ENCODE assay signal across 16 cellular contexts in the genomic region with DNA sequence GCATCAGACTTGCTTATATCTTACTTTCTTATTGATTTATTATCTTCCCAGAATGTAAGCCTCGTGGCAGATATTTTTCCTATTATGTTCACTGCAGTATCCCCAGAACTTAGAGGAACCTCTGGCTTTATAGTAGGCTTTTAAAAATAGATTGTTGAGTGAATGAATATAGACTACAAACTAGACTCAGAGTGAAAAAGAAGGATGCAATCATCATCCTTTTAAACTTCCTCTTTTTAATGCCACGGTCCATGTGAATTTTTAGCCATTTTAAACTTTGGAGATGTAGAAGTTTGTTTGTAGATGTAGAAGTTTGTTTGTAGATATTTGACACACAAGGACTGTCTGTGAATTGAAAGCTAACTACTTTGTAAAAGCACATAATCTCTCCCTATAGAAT. TPM values are rescaled to one million over a fixed set of nuclear protein-coding genes. Genes with fewer than 3 reads are reported as not detected.
"Had no signal": no experiment of that assay in that cellular context is flagged by ENCODE, and none has a peak within 500 bp of the region (broad histone marks: within the 10 kb centered on the region; RNA-seq: fewer than 3 reads in every experiment).

No MANE protein-coding gene starts in this region.

- H3K27ac Mint-ChIP-seq: activated CD4-positive, alpha-beta T cell treated with anti-CD3 and anti-CD28 coated beads, Interleukin-2, amount 10 ng/mL, durations not matched to agents 24 days and 14 days; activated CD8-positive, alpha-beta T cell treated with anti-CD3 and anti-CD28 coated beads, Interleukin-2, amount 10 ng/mL, durations not matched to agents 7 days and 5 days; activated naive CD8-positive, alpha-beta T cell; brain; naive thymus-derived CD4-positive, alpha-beta T cell had no signal

- H3K36me3 Mint-ChIP-seq: naive thymus-derived CD4-positive, alpha-beta T cell had no signal

- ATAC-seq: activated CD8-positive, alpha-beta T cell treated with anti-CD3 and anti-CD28 coated beads, Interleukin-2, amount 10 ng/mL, durations not matched to agents 7 days and 5 days; left lobe of liver; mucosa of descending colon; naive thymus-derived CD4-positive, alpha-beta T cell had no signal

- H3K27me3 Mint-ChIP-seq: activated naive CD8-positive, alpha-beta T cell; brain had no signal

- H3K4me3 Mint-ChIP-seq: activated CD4-positive, alpha-beta T cell treated with anti-CD3 and anti-CD28 coated beads, Interleukin-2, amount 10 ng/mL, durations not matched to agents 24 days and 14 days; activated CD8-positive, alpha-beta T cell treated with anti-CD3 and anti-CD28 coated beads, Interleukin-2, amount 10 ng/mL, durations not matched to agents 7 days and 5 days; activated naive CD8-positive, alpha-beta T cell; brain; naive thymus-derived CD4-positive, alpha-beta T cell had no signal

- DNase-seq: activated CD4-positive, alpha-beta T cell treated with anti-CD3 and anti-CD28 coated beads, Interleukin-2, amount 10 ng/mL, durations not matched to agents 24 days and 14 days; activated CD8-positive, alpha-beta memory T cell treated with anti-CD3 and anti-CD28 coated beads, Interleukin-2, amount 50 U/mL, for 4 hours; activated CD8-positive, alpha-beta T cell treated with anti-CD3 and anti-CD28 coated beads, Interleukin-2, amount 10 ng/mL, durations not matched to agents 7 days and 5 days; activated gamma-delta T cell treated with Interleukin-2 at 50 U/mL for 16 hours; amniotic stem cell; central memory CD4-positive, alpha-beta T cell; colonic mucosa; hippocampal formation; mucosa of descending colon; naive thymus-derived CD4-positive, alpha-beta T cell; stimulated activated CD4-positive, alpha-beta T cell treated with anti-CD3 and anti-CD28 coated beads, Interleukin-1b, Interleukin-23, amount 100 ng/mL, for 48 hours had no signal

RNA-seq across cellular contexts. Expression of gene P2RY12, which starts 7.2 kb away (rescaled TPM):
- total RNA-seq: activated CD4-positive, alpha-beta T cell treated with anti-CD3 and anti-CD28 coated beads, Interleukin-2, amount 10 ng/mL, durations not matched to agents 24 days and 14 days; activated CD8-positive, alpha-beta T cell treated with anti-CD3 and anti-CD28 coated beads, Interleukin-2, amount 10 ng/mL, durations not matched to agents 7 days and 5 days; lung microvascular endothelial cell; renal cortical epithelial cell had no signal
